In the genomic region with DNA sequence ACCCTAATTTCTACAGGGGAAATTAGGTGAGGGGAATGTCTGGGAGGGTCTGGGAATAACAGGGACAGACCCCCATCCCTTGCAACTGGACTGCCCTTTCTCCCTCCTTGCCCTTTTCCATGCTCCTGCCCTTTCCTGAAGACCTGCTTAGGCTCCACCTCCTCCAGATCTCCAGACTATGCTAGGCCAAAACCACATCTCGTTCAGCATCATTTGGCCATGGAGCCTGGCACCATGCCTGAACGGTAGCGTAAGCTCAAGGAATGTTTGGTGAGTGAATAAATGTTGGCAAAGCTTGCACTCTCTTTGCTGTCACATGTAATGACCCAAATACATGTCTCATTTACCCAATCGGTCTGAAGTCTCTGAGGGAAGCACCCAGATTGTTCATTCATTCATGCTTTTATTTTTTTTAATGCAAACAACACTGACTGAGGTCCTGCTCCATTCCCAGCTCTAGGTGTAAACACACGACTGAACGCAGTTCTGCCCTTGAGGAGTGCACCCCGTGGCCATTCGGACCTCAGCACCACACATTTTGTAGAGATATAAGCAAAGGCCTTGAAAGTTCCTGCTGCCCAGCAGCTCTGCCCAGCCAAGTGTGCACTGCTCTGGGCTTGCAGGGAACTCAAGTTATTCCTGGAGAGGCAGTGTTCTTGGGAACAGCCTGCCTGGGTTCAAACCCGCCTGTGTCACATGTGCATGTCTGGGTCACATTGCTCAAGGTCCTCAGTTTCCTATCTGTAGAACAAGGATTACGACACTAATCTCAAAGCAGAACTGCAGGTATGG, we compare ENCODE assay signal across 17 cellular contexts. TPM values are rescaled to one million over a fixed set of nuclear protein-coding genes. Genes with fewer than 3 reads are reported as not detected.
DNase-seq lines count a peak whose midpoint lies in the region; ATAC-seq and TF ChIP-seq lines count a peak whose summit lies in the region.
"Had no signal": no experiment of that assay in that cellular context is flagged by ENCODE, and none has a peak within 500 bp of the region (broad histone marks: within the 10 kb centered on the region; RNA-seq: fewer than 3 reads in every experiment).

No MANE protein-coding gene starts in this region.

- intact Hi-C loops in CD4-positive, alpha-beta T cell (cut with DNase I, micrococcal nuclease), result no loop called here
- intact Hi-C loops in IMR-90 (cut with micrococcal nuclease), result no loop called here
- intact Hi-C loops in mammary epithelial cell (cut with micrococcal nuclease), result no loop called here

- H2BK5ac ChIP-seq in IMR-90 (ENCODE audit: low read depth, low read length, poor library complexity, severe bottlenecking), result no peak overlapping the region

- no peaks in the 10 kb centered on the region for H3K79me2 ChIP-seq in mammary epithelial cell (ENCODE audit: insufficient read depth, low read length)

- dilution Hi-C loops in IMR-90 (cut with HindIII; ENCODE audit: low sequenced_read_pairs, unreplicated experiment), result no loop called here
- dilution Hi-C loops in mammary epithelial cell (cut with HindIII; ENCODE audit: low sequenced_read_pairs), result no loop called here

- H3K14ac ChIP-seq in IMR-90 (replicated peaks; ENCODE audit: low read depth, low read length), result no peak overlapping the region

- CTCF ChIA-PET in CD4-positive, alpha-beta T cell (lab: Charles Lee), result no interaction called here
- CTCF ChIA-PET in IMR-90 (lab: Yijun Ruan, JAX) (no interaction called here), mammary epithelial cell (lab: Charles Lee; ENCODE audit: low non-redundant PET) (no interaction called here)

- no peaks in the 10 kb centered on the region for H3K9me3 Mint-ChIP-seq in CD4-positive, alpha-beta T cell
- no peaks in the 10 kb centered on the region for H3K9me3 Mint-ChIP-seq in mesothelial cell of epicardium
- H3K9me3 Mint-ChIP-seq in T-helper 2 cell treated with Interferon-gamma antibody and Interleukin-4, amounts not matched to agents 5 μg/mL and 100 μg/mL, for 36 hours, result no peaks in the 10 kb centered on the region

- no peak overlapping the region for H3K4ac ChIP-seq in IMR-90 (ENCODE audit: low read depth, low read length)

- no peak overlapping the region for H3K27ac Mint-ChIP-seq in CD4-positive, alpha-beta T cell
- no peak overlapping the region for H3K27ac Mint-ChIP-seq in mesothelial cell of epicardium
- H3K27ac Mint-ChIP-seq in T-helper 2 cell treated with Interferon-gamma antibody and Interleukin-4, amounts not matched to agents 5 μg/mL and 100 μg/mL, for 36 hours, result no peak overlapping the region
- H3K27ac Mint-ChIP-seq: CD14-positive monocyte had no signal

- no peak for TF ChIP-seq RAD21 in IMR-90 (IDR thresholded peaks at IDR 0.05; ENCODE audit: low read length)

- DNase-seq in CD4-positive, alpha-beta T cell, result no peak
- peak; percentile 7 for DNase-seq in IMR-90
- DNase-seq in mammary epithelial cell, result peak; percentile 46
- no peak for DNase-seq in mesothelial cell of epicardium (ENCODE audit: low spot score in 2 of 2, unreplicated experiment in 2 of 2)
- DNase-seq in activated T-cell treated with anti-CD3 and anti-CD28 coated beads, Interleukin-2, amount 50 U/mL, for 1 hour, result no peak
- DNase-seq in A172 (ENCODE audit: low spot score), result no peak
- DNase-seq in RKO (ENCODE audit: low spot score), result no peak
- DNase-seq in T-helper 2 cell treated with Interferon-gamma antibody and Interleukin-4, amounts not matched to agents 5 μg/mL and 100 μg/mL, for 36 hours (ENCODE audit: low spot score), result no peak
- DNase-seq: adrenal gland, GOT3, NCI-H187 treated with DMSO at 0.1 percent for 48 hours, PC-9, uterus had no signal

- H3K4me3 Mint-ChIP-seq in CD4-positive, alpha-beta T cell, result peak overlapping the region; percentile 64
- peak overlapping the region; percentile 28 for H3K4me3 Mint-ChIP-seq in mesothelial cell of epicardium
- H3K4me3 Mint-ChIP-seq in T-helper 2 cell treated with Interferon-gamma antibody and Interleukin-4, amounts not matched to agents 5 μg/mL and 100 μg/mL, for 36 hours, result no peak overlapping the region

- H3K9ac ChIP-seq in IMR-90 (ENCODE audit: low read depth, low read length) (no peak overlapping the region), mammary epithelial cell (ENCODE audit: insufficient read depth, low read length) (no peak overlapping the region)

- no peaks in the 10 kb centered on the region for H3K36me3 Mint-ChIP-seq in CD4-positive, alpha-beta T cell (ENCODE audit: low read depth)
- H3K36me3 Mint-ChIP-seq in mesothelial cell of epicardium, result no peaks in the 10 kb centered on the region
- H3K36me3 Mint-ChIP-seq in T-helper 2 cell treated with Interferon-gamma antibody and Interleukin-4, amounts not matched to agents 5 μg/mL and 100 μg/mL, for 36 hours (ENCODE audit: low read depth), result no peaks in the 10 kb centered on the region

- no peak overlapping the region for H3K4me3 ChIP-seq in IMR-90 (ENCODE audit: insufficient read depth, low read depth, low read length)
- H3K4me3 ChIP-seq in mammary epithelial cell (replicated peaks in 1 of 3; ENCODE audit: insufficient read depth in 1 of 3, low read depth in 2 of 3, low read length in 3 of 3), result no peak overlapping the region
- H3K4me3 ChIP-seq: adrenal gland, PC-9, skin epidermis, uterus had no signal

- no peaks in the 10 kb centered on the region for H3K9me3 ChIP-seq in CD4-positive, alpha-beta T cell (ENCODE audit: control insufficient read depth, low read length)
- H3K9me3 ChIP-seq in IMR-90 (ENCODE audit: control insufficient read depth, insufficient read depth, low read length), result no peaks in the 10 kb centered on the region
- no peaks in the 10 kb centered on the region for H3K9me3 ChIP-seq in mammary epithelial cell (replicated peaks; ENCODE audit: insufficient read depth, low read length)
- H3K9me3 ChIP-seq: adrenal gland, uterus had no signal

- no peak overlapping the region for H4K5ac ChIP-seq in IMR-90 (ENCODE audit: low read depth, low read length)

- no peak for TF ChIP-seq CTCF in CD4-positive, alpha-beta T cell (IDR thresholded peaks at IDR 0.05)
- TF ChIP-seq CTCF in IMR-90 (conservative IDR thresholded peaks at IDR 0.05; ENCODE audit: low read depth, low read length) (no peak), mammary epithelial cell (conservative IDR thresholded peaks at IDR 0.05 in 1 of 2, IDR thresholded peaks at IDR 0.05 in 1 of 2; ENCODE audit: extremely low read depth in 1 of 2, insufficient read depth in 1 of 2, low read depth in 1 of 2, low read length in 2 of 2) (no peak), mesothelial cell of epicardium (IDR thresholded peaks at IDR 0.05; ENCODE audit: unreplicated experiment) (no peak)

- H3K36me3 ChIP-seq in IMR-90 (ENCODE audit: control insufficient read depth, insufficient read depth, low read length), result no peaks in the 10 kb centered on the region
- H3K36me3 ChIP-seq in mammary epithelial cell (ENCODE audit: insufficient read depth, low read length), result no peaks in the 10 kb centered on the region
- H3K36me3 ChIP-seq: adrenal gland, uterus had no signal

- H2AK9ac ChIP-seq in IMR-90 (replicated peaks; ENCODE audit: low read depth, low read length, poor library complexity), result no peak overlapping the region

- H2BK15ac ChIP-seq in IMR-90 (ENCODE audit: low read depth, low read length), result no peak overlapping the region

- peaks cover 23% of the 10 kb centered on the region for H3K4me1 Mint-ChIP-seq in CD4-positive, alpha-beta T cell (ENCODE audit: low read depth)
- peaks cover 18% of the 10 kb centered on the region for H3K4me1 Mint-ChIP-seq in mesothelial cell of epicardium
- no peaks in the 10 kb centered on the region for H3K4me1 Mint-ChIP-seq in T-helper 2 cell treated with Interferon-gamma antibody and Interleukin-4, amounts not matched to agents 5 μg/mL and 100 μg/mL, for 36 hours (ENCODE audit: low read depth)

- H3K18ac ChIP-seq in IMR-90 (ENCODE audit: low read depth, low read length), result no peak overlapping the region

- 64% methylated on average over 4 of the region's 10 CpGs; no CpG with 5 or more reads in 1 of the 2 experiments for WGBS in IMR-90 (ENCODE audit: extremely low coverage in 2 of 2, insufficient read length in 1 of 2), 2 experiments
- 53% methylated on average over 10 of the region's 10 CpGs for WGBS in mammary epithelial cell (ENCODE audit: low coverage, missing lambda C conversion rate)

- POLR2A ChIA-PET in CD4-positive, alpha-beta T cell (lab: Charles Lee), result no interaction called here
- POLR2A ChIA-PET in IMR-90 (lab: Charles Lee; ENCODE audit: unreplicated experiment), result no interaction called here

- no peak overlapping the region for H3K56ac ChIP-seq in IMR-90 (ENCODE audit: extremely low read depth, insufficient read depth, low read length)

- in situ Hi-C loops in IMR-90 (cut with MboI; ENCODE audit: low sequenced_read_pairs) (no loop called here), mammary epithelial cell (cut with MboI; ENCODE audit: low sequenced_read_pairs in 2 of 2) (no loop called here)

- no peak overlapping the region for H3K27ac ChIP-seq in CD4-positive, alpha-beta T cell (ENCODE audit: low read depth, low read length)
- no peak overlapping the region for H3K27ac ChIP-seq in IMR-90 (ENCODE audit: insufficient read depth, low read length)
- no peak overlapping the region for H3K27ac ChIP-seq in mammary epithelial cell (ENCODE audit: insufficient read depth, low read depth, low read length)
- H3K27ac ChIP-seq: adrenal gland, PC-9, skin epidermis, uterus had no signal

- no peak overlapping the region for H2BK120ac ChIP-seq in IMR-90 (ENCODE audit: low read depth, low read length)

- H2AFZ ChIP-seq in IMR-90 (replicated peaks; ENCODE audit: low read length, poor library complexity) (no peak overlapping the region), mammary epithelial cell (ENCODE audit: low read depth, low read length) (no peak overlapping the region)
- H2AFZ ChIP-seq: PC-9 had no signal

- H2AK5ac ChIP-seq in IMR-90 (ENCODE audit: low read depth, low read length), result no peak overlapping the region

- H4K20me1 ChIP-seq in IMR-90 (ENCODE audit: insufficient read depth, low read length) (no peaks in the 10 kb centered on the region; the same call in 1 of the 2 replicates), mammary epithelial cell (ENCODE audit: insufficient read depth, low read length) (peaks cover 6% of the 10 kb centered on the region)

- no peak for ATAC-seq in CD4-positive, alpha-beta T cell (ENCODE audit: poor library complexity)
- ATAC-seq in IMR-90 (ENCODE audit: low read depth), result no peak
- ATAC-seq: HepG2 had no signal

- H3K27me3 ChIP-seq in CD4-positive, alpha-beta T cell (ENCODE audit: control insufficient read depth, insufficient read depth, low read length), result peaks cover 68% of the 10 kb centered on the region
- H3K27me3 ChIP-seq in IMR-90 (ENCODE audit: control insufficient read depth, insufficient read depth, low read length), result peaks cover 88% of the 10 kb centered on the region
- H3K27me3 ChIP-seq in mammary epithelial cell (ENCODE audit: insufficient read depth, low read length), result peaks cover 26% of the 10 kb centered on the region

- H3K4me2 ChIP-seq in IMR-90 (ENCODE audit: low read depth, low read length), result no peak overlapping the region
- H3K4me2 ChIP-seq in mammary epithelial cell (ENCODE audit: insufficient read depth, low read depth, low read length), result no peak overlapping the region
- H3K4me2 ChIP-seq: PC-9 had no signal

- no peak overlapping the region for H4K8ac ChIP-seq in IMR-90 (ENCODE audit: low read depth in 2 of 2, low read length in 2 of 2)

- no peak overlapping the region for H4K91ac ChIP-seq in IMR-90 (ENCODE audit: insufficient read depth, low read depth, low read length)

- BruUV-seq in IMR-90 (replicated peaks; lab: Mats Ljungman, UMichigan) (no TSS peak), mammary epithelial cell (replicated peaks; lab: Mats Ljungman, UMichigan) (no TSS peak)

- H3K4me1 ChIP-seq in IMR-90 (ENCODE audit: control insufficient read depth, insufficient read depth, low read length) (peaks cover 6% of the 10 kb centered on the region; the same call in 1 of the 2 replicates), mammary epithelial cell (ENCODE audit: insufficient read depth, low read length) (peaks cover 23% of the 10 kb centered on the region)

- no peak overlapping the region for H2BK20ac ChIP-seq in IMR-90 (ENCODE audit: low read depth, low read length)

- H3K79me1 ChIP-seq in IMR-90 (ENCODE audit: low read depth in 1 of 2, low read length in 2 of 2), result no peaks in the 10 kb centered on the region

- H3K9me1 ChIP-seq in IMR-90 (ENCODE audit: insufficient read depth, low read length), result no peaks in the 10 kb centered on the region

- no peak overlapping the region; the same call in 1 of the 2 replicates for H3K23ac ChIP-seq in IMR-90 (ENCODE audit: low read depth, low read length)

- H3K27me3 Mint-ChIP-seq in CD4-positive, alpha-beta T cell, result peaks cover 80% of the 10 kb centered on the region
- peaks cover 90% of the 10 kb centered on the region for H3K27me3 Mint-ChIP-seq in mesothelial cell of epicardium (ENCODE audit: low read depth)
- peaks cover 68% of the 10 kb centered on the region for H3K27me3 Mint-ChIP-seq in T-helper 2 cell treated with Interferon-gamma antibody and Interleukin-4, amounts not matched to agents 5 μg/mL and 100 μg/mL, for 36 hours (ENCODE audit: low read depth)

- TF ChIP-seq POLR2A in IMR-90 (IDR thresholded peaks at IDR 0.05; ENCODE audit: low read depth, low read length), result no peak

RNA-seq across cellular contexts. Expression of gene GRM4, which starts 1.1 kb away (rescaled TPM):
- under 1 TPM in 1 of 2 experiments, not detected in 1; 0.08 TPM for total RNA-seq in CD4-positive, alpha-beta T cell
- total RNA-seq in IMR-90 (2012; rRNA removed) (not detected in 2 replicates), mammary epithelial cell (under 1 TPM in 1 of 2 donors, not detected in 1; under 0.01 TPM), mesothelial cell of epicardium (0.22 to 0.47 TPM (median 0.27 TPM) in 3 replicates)
- polyA plus RNA-seq in IMR-90 (2012; rRNA removed) (0.02 and 0.03 TPM in 2 replicates), mammary epithelial cell (not detected)
- 0.01 and 0.10 TPM in 2 replicates for polyA plus RNA-seq in IMR-90 (2012; cell fraction: cytosol; rRNA removed)
- 0.06 and 0.17 TPM in 2 replicates for polyA plus RNA-seq in IMR-90 (2012; cell fraction: nucleus; rRNA removed; ENCODE audit: low replicate concordance)
- not detected for polyA minus RNA-seq in mammary epithelial cell
- 0.96 TPM in 1 of 2 replicates, not detected in the other for total RNA-seq in A172 (2014; rRNA removed; shearing (Covaris generic))
- total RNA-seq: adrenal gland, HepG2, mucosa of gallbladder, PC-9 had no signal
- polyA plus RNA-seq: adrenal gland, CD14-positive monocyte, HepG2 had no signal

Comparison
In these comparisons a context has a peak if more than half of its experiments do, and no peak if none do; other contexts are left out.
1. DNase-seq: peak in IMR-90 (single experiment) and mammary epithelial cell (single experiment); none in CD4-positive, alpha-beta T cell (0 of 10), mesothelial cell of epicardium (0 of 2), activated T-cell treated with anti-CD3 and anti-CD28 coated beads, Interleukin-2, amount 50 U/mL, for 1 hour (single experiment), A172 (single experiment), RKO (single experiment) and T-helper 2 cell treated with Interferon-gamma antibody and Interleukin-4, amounts not matched to agents 5 μg/mL and 100 μg/mL, for 36 hours (single experiment).